16 cellular contexts compared by ENCODE assay signal in genomic region chr9:13411827-13412226, GRCh38.
A peak's percentile ranks its signal among the peaks of the same experiment; 100 is the strongest.
DNase-seq lines count a peak whose midpoint lies in the region; ATAC-seq and TF ChIP-seq lines count a peak whose summit lies in the region.
"Had no signal": no experiment of that assay in that cellular context is flagged by ENCODE, and none has a peak within 500 bp of the region (broad histone marks: within the 10 kb centered on the region; RNA-seq: fewer than 3 reads in every experiment).

No MANE protein-coding gene starts in this region.

- no peak for TF ChIP-seq RAD21 in liver (IDR thresholded peaks at IDR 0.05)

- H3K36me3 ChIP-seq in liver (ENCODE audit: control insufficient read depth in 4 of 4, insufficient read depth in 3 of 4, low read depth in 1 of 4, low read length in 3 of 4), result no peaks in the 10 kb centered on the region
- H3K36me3 ChIP-seq in right lobe of liver, result no peaks in the 10 kb centered on the region
- H3K36me3 ChIP-seq in left ventricle myocardium inferior, result no peaks in the 10 kb centered on the region
- H3K36me3 ChIP-seq in ovary, result no peaks in the 10 kb centered on the region
- H3K36me3 ChIP-seq in CD8-positive, alpha-beta T cell (ENCODE audit: insufficient read depth, low read length), result no peaks in the 10 kb centered on the region
- H3K36me3 ChIP-seq in H7 (replicated peaks; ENCODE audit: control insufficient read depth, insufficient read depth, low read length), result no peaks in the 10 kb centered on the region
- no peaks in the 10 kb centered on the region for H3K36me3 ChIP-seq in naive thymus-derived CD4-positive, alpha-beta T cell (ENCODE audit: control insufficient read depth in 2 of 3, insufficient read depth in 3 of 3, low read length in 3 of 3)
- H3K36me3 ChIP-seq: BLaER1 treated with 17β-estradiol and CSF1 and Interleukin-3, amounts not matched to agents 10 nM and 100 nM had no signal

- no peak overlapping the region for H3K9ac ChIP-seq in liver (ENCODE audit: low read depth in 1 of 2, low read length in 2 of 2)
- H3K9ac ChIP-seq: BLaER1 treated with 17β-estradiol and CSF1 and Interleukin-3, amounts not matched to agents 10 nM and 100 nM; KMS-11 had no signal

- H3K4me3 Mint-ChIP-seq in CD8-positive, alpha-beta T cell, result no peak overlapping the region
- H3K4me3 Mint-ChIP-seq in naive thymus-derived CD4-positive, alpha-beta T cell, result no peak overlapping the region

- H3K4me3 ChIP-seq in liver (ENCODE audit: low read depth in 1 of 3, low read length in 3 of 3) (no peak overlapping the region), right lobe of liver (no peak overlapping the region), left ventricle myocardium inferior (no peak overlapping the region), ovary (no peak overlapping the region), H7 (ENCODE audit: insufficient read depth, low read depth, low read length) (no peak overlapping the region)
- H3K4me3 ChIP-seq in CD8-positive, alpha-beta T cell (ENCODE audit: low read depth, low read length), result no peak overlapping the region
- no peak overlapping the region for H3K4me3 ChIP-seq in naive thymus-derived CD4-positive, alpha-beta T cell (ENCODE audit: low read length)
- H3K4me3 ChIP-seq: BLaER1 treated with 17β-estradiol and CSF1 and Interleukin-3, amounts not matched to agents 10 nM and 100 nM had no signal

- POLR2A ChIA-PET in CD8-positive, alpha-beta T cell (lab: Charles Lee), result no interaction called here
- POLR2A ChIA-PET in naive thymus-derived CD4-positive, alpha-beta T cell (lab: Charles Lee), result no interaction called here

- TF ChIP-seq POLR2A in right lobe of liver (IDR thresholded peaks at IDR 0.05), result no peak
- TF ChIP-seq POLR2A in ovary (IDR thresholded peaks at IDR 0.05), result no peak

- H3K4me1 Mint-ChIP-seq in CD8-positive, alpha-beta T cell (ENCODE audit: low read depth), result no peaks in the 10 kb centered on the region
- H3K4me1 Mint-ChIP-seq in naive thymus-derived CD4-positive, alpha-beta T cell, result no peaks in the 10 kb centered on the region

- no peaks in the 10 kb centered on the region for H3K27me3 Mint-ChIP-seq in CD8-positive, alpha-beta T cell (ENCODE audit: low read depth)
- no peaks in the 10 kb centered on the region for H3K27me3 Mint-ChIP-seq in naive thymus-derived CD4-positive, alpha-beta T cell

- H3K9me3 ChIP-seq in liver (ENCODE audit: control insufficient read depth in 4 of 4, low read length in 3 of 4) (no peaks in the 10 kb centered on the region), right lobe of liver (no peaks in the 10 kb centered on the region), left ventricle myocardium inferior (replicated peaks) (no peaks in the 10 kb centered on the region), ovary (no peaks in the 10 kb centered on the region)
- H3K9me3 ChIP-seq in CD8-positive, alpha-beta T cell (ENCODE audit: low read length), result no peaks in the 10 kb centered on the region
- no peaks in the 10 kb centered on the region for H3K9me3 ChIP-seq in naive thymus-derived CD4-positive, alpha-beta T cell (ENCODE audit: control insufficient read depth in 2 of 3, low read length in 3 of 3)
- H3K9me3 ChIP-seq: BLaER1 treated with 17β-estradiol and CSF1 and Interleukin-3, amounts not matched to agents 10 nM and 100 nM had no signal

- peak; percentile 65 for TF ChIP-seq EP300 in ovary (IDR thresholded peaks at IDR 0.05)

- H3K27me3 ChIP-seq in liver (ENCODE audit: control insufficient read depth in 4 of 4, insufficient read depth in 4 of 4, low read length in 3 of 4) (peaks cover 0 to 3% (median 0%) of the 10 kb centered on the region in 4 donors), right lobe of liver (no peaks in the 10 kb centered on the region), left ventricle myocardium inferior (ENCODE audit: low read depth) (no peaks in the 10 kb centered on the region), ovary (no peaks in the 10 kb centered on the region), H7 (ENCODE audit: control insufficient read depth, insufficient read depth, low read length) (no peaks in the 10 kb centered on the region)
- no peaks in the 10 kb centered on the region for H3K27me3 ChIP-seq in CD8-positive, alpha-beta T cell (ENCODE audit: insufficient read depth, low read length)
- H3K27me3 ChIP-seq in naive thymus-derived CD4-positive, alpha-beta T cell (ENCODE audit: control insufficient read depth in 2 of 2, insufficient read depth in 2 of 2, low read length in 2 of 2), result no peaks in the 10 kb centered on the region
- H3K27me3 ChIP-seq: BLaER1 treated with 17β-estradiol and CSF1 and Interleukin-3, amounts not matched to agents 10 nM and 100 nM had no signal

- CTCF ChIA-PET in CD8-positive, alpha-beta T cell (lab: Charles Lee), result no interaction called here
- CTCF ChIA-PET in naive thymus-derived CD4-positive, alpha-beta T cell (lab: Charles Lee), result no interaction called here

- no peaks in the 10 kb centered on the region for H3K36me3 Mint-ChIP-seq in CD8-positive, alpha-beta T cell
- no peaks in the 10 kb centered on the region for H3K36me3 Mint-ChIP-seq in naive thymus-derived CD4-positive, alpha-beta T cell

- DNase-seq in right lobe of liver, result no peak
- DNase-seq in left ventricle myocardium inferior, result no peak
- DNase-seq in ovary, result peak in 1 of 5 donors; percentile 21
- no peak for DNase-seq in NCI-H1092 (lab: John Stamatoyannopoulos, UW)
- no peak for DNase-seq in CD8-positive, alpha-beta T cell
- DNase-seq in H7, result no peak
- DNase-seq in naive thymus-derived CD4-positive, alpha-beta T cell, result no peak
- DNase-seq: DMS 273 treated with DMSO at 0.1 percent for 48 hours, HCEC 1CT, NCI-H1048, NCI-H2227 treated with DMSO at 0.1 percent for 48 hours, NCI-H524 treated with DMSO at 0.1 percent for 48 hours had no signal

- no peak overlapping the region for H3K27ac Mint-ChIP-seq in CD8-positive, alpha-beta T cell
- H3K27ac Mint-ChIP-seq in naive thymus-derived CD4-positive, alpha-beta T cell, result no peak overlapping the region

- ATAC-seq in right lobe of liver, result no peak
- ATAC-seq in CD8-positive, alpha-beta T cell, result no peak
- no peak for ATAC-seq in naive thymus-derived CD4-positive, alpha-beta T cell
- ATAC-seq: Panc1 had no signal

- H3K27ac ChIP-seq in liver (ENCODE audit: low read depth in 1 of 2, low read length in 2 of 2) (no peak overlapping the region), right lobe of liver (no peak overlapping the region), left ventricle myocardium inferior (replicated peaks) (peak overlapping the region; percentile 65), ovary (no peak overlapping the region)
- H3K27ac ChIP-seq in CD8-positive, alpha-beta T cell (ENCODE audit: low read depth, low read length), result no peak overlapping the region
- no peak overlapping the region for H3K27ac ChIP-seq in naive thymus-derived CD4-positive, alpha-beta T cell (ENCODE audit: low read depth, low read length)
- H3K27ac ChIP-seq: BLaER1 treated with 17β-estradiol and CSF1 and Interleukin-3, amounts not matched to agents 10 nM and 100 nM; KMS-11 had no signal

- H3K9me3 Mint-ChIP-seq in CD8-positive, alpha-beta T cell, result peaks cover 5% of the 10 kb centered on the region
- peaks cover 0 to 2% (median 0%) of the 10 kb centered on the region in 11 donors for H3K9me3 Mint-ChIP-seq in naive thymus-derived CD4-positive, alpha-beta T cell

- TF ChIP-seq CTCF in liver (IDR thresholded peaks at IDR 0.05; ENCODE audit: low read depth, low read length, missing input control) (no peak), right lobe of liver (IDR thresholded peaks at IDR 0.05) (no peak), left ventricle myocardium inferior (IDR thresholded peaks at IDR 0.05; ENCODE audit: borderline replicate concordance) (no peak), ovary (IDR thresholded peaks at IDR 0.05) (no peak)
- TF ChIP-seq CTCF in CD8-positive, alpha-beta T cell (IDR thresholded peaks at IDR 0.05), result no peak

- no peaks in the 10 kb centered on the region for H3K4me1 ChIP-seq in liver (ENCODE audit: control insufficient read depth in 4 of 4, insufficient read depth in 4 of 4, low read length in 3 of 4)
- H3K4me1 ChIP-seq in right lobe of liver, result no peaks in the 10 kb centered on the region
- peaks cover 7% of the 10 kb centered on the region for H3K4me1 ChIP-seq in left ventricle myocardium inferior
- H3K4me1 ChIP-seq in ovary (ENCODE audit: insufficient read depth), result peaks cover 2% of the 10 kb centered on the region
- no peaks in the 10 kb centered on the region for H3K4me1 ChIP-seq in CD8-positive, alpha-beta T cell (ENCODE audit: insufficient read depth, low read length)
- no peaks in the 10 kb centered on the region for H3K4me1 ChIP-seq in naive thymus-derived CD4-positive, alpha-beta T cell (ENCODE audit: control insufficient read depth in 2 of 2, insufficient read depth in 2 of 2, low read length in 2 of 2)
- H3K4me1 ChIP-seq: BLaER1 treated with 17β-estradiol and CSF1 and Interleukin-3, amounts not matched to agents 10 nM and 100 nM had no signal

- intact Hi-C loops in right lobe of liver (cut with DNase I), result no loop called here
- intact Hi-C loops in left ventricle myocardium inferior (cut with micrococcal nuclease), result no loop called here
- intact Hi-C loops in ovary (cut with DNase I), result no loop called here
- intact Hi-C loops in CD8-positive, alpha-beta T cell (cut with DNase I, micrococcal nuclease), result no loop called here
- intact Hi-C loops in naive thymus-derived CD4-positive, alpha-beta T cell (cut with micrococcal nuclease), result no loop called here

TF ChIP-seq in liver, 16 proteins besides CTCF, POLR2A, EP300 and RAD21:
- TF ChIP-seq, protein P1, sequence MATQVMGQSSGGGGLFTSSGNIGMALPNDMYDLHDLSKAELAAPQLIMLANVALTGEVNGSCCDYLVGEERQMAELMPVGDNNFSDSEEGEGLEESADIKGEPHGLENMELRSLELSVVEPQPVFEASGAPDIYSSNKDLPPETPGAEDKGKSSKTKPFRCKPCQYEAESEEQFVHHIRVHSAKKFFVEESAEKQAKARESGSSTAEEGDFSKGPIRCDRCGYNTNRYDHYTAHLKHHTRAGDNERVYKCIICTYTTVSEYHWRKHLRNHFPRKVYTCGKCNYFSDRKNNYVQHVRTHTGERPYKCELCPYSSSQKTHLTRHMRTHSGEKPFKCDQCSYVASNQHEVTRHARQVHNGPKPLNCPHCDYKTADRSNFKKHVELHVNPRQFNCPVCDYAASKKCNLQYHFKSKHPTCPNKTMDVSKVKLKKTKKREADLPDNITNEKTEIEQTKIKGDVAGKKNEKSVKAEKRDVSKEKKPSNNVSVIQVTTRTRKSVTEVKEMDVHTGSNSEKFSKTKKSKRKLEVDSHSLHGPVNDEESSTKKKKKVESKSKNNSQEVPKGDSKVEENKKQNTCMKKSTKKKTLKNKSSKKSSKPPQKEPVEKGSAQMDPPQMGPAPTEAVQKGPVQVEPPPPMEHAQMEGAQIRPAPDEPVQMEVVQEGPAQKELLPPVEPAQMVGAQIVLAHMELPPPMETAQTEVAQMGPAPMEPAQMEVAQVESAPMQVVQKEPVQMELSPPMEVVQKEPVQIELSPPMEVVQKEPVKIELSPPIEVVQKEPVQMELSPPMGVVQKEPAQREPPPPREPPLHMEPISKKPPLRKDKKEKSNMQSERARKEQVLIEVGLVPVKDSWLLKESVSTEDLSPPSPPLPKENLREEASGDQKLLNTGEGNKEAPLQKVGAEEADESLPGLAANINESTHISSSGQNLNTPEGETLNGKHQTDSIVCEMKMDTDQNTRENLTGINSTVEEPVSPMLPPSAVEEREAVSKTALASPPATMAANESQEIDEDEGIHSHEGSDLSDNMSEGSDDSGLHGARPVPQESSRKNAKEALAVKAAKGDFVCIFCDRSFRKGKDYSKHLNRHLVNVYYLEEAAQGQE (IDR thresholded peaks at IDR 0.05), result peak; percentile 17
- TF ChIP-seq HNF4A (conservative IDR thresholded peaks at IDR 0.05), result no peak
TF ChIP-seq in liver: peak in this region for 1.
